Comparison of ENCODE assay signal across 32 cellular contexts in the genomic region with DNA sequence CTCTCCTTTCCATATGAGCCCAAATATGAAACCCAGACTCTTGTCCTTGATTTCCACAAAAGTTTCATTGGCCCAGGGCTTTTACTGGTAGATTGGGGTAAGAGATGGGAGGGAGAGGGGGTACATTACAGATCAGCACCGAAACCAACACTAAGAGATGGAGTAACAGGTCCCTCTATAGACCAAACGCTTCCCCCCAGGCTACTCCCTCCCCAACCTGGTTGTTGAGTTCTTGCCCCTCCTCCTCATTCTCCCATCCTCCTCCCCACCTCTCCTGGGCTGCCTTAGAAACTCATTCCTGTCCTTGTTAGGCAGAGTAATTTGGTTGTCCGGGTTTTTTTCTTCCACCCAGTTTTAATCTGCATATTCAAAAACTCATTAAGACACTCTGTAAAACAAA.
DNase-seq lines count a peak whose midpoint lies in the region; ATAC-seq and TF ChIP-seq lines count a peak whose summit lies in the region.
"Had no signal": no experiment of that assay in that cellular context is flagged by ENCODE, and none has a peak within 500 bp of the region (broad histone marks: within the 10 kb centered on the region; RNA-seq: fewer than 3 reads in every experiment).

No MANE protein-coding gene starts in this region.

- in situ Hi-C loops in G401 (cut with HindIII; ENCODE audit: low sequenced_read_pairs) = no loop called here

- CTCF ChIA-PET in activated CD8-positive, alpha-beta T cell treated with anti-CD3 and anti-CD28 coated beads, Interleukin-2, amount 10 ng/mL, durations not matched to agents 7 days and 5 days (lab: Charles Lee) = no interaction called here

- POLR2A ChIA-PET in activated CD8-positive, alpha-beta T cell treated with anti-CD3 and anti-CD28 coated beads, Interleukin-2, amount 10 ng/mL, durations not matched to agents 7 days and 5 days (lab: Charles Lee) = no interaction called here

- H3K27me3 ChIP-seq in upper lobe of right lung (no peaks in the 10 kb centered on the region), tibial artery (no peaks in the 10 kb centered on the region)
- H3K27me3 ChIP-seq: adrenal gland, BE2C, body of pancreas had no signal

- no peaks in the 10 kb centered on the region for H3K9me3 ChIP-seq in upper lobe of right lung
- no peaks in the 10 kb centered on the region for H3K9me3 ChIP-seq in tibial artery
- H3K9me3 ChIP-seq: adrenal gland, BE2C, body of pancreas had no signal

- TF ChIP-seq CTCF in VCaP (conservative IDR thresholded peaks at IDR 0.05) (no peak), upper lobe of right lung (IDR thresholded peaks at IDR 0.05) (no peak), tibial artery (IDR thresholded peaks at IDR 0.05) (no peak)

- H3K27me3 Mint-ChIP-seq in activated CD8-positive, alpha-beta T cell treated with anti-CD3 and anti-CD28 coated beads, Interleukin-2, amount 10 ng/mL, durations not matched to agents 7 days and 5 days (ENCODE audit: low read depth) = peaks cover 5% of the 10 kb centered on the region
- H3K27me3 Mint-ChIP-seq: activated CD4-positive, alpha-beta memory T cell treated with anti-CD3 and anti-CD28 coated beads for 36 hours; dendritic cell treated with granulocyte-macrophage colony-stimulating factor and Interleukin-4, amounts not matched to agents 40 ng/mL and 50 ng/mL, for 4 days; IgD-negative memory B cell; memory B cell; type B pancreatic cell had no signal

- ATAC-seq in GM18873 (IDR thresholded peaks at IDR 0.05; ENCODE audit: low FRiP score, unreplicated experiment) = no peak
- ATAC-seq in upper lobe of right lung = no peak
- ATAC-seq in activated CD8-positive, alpha-beta T cell treated with anti-CD3 and anti-CD28 coated beads, Interleukin-2, amount 10 ng/mL, durations not matched to agents 7 days and 5 days = no peak
- ATAC-seq: body of pancreas; stimulated activated effector memory CD8-positive, alpha-beta T cell treated with anti-CD3 and anti-CD28 coated beads, Interleukin-12 subunit alpha, Interleukin-12 subunit beta, amount 100 ng/mL, for 72 hours had no signal

- H3K27ac Mint-ChIP-seq in activated CD8-positive, alpha-beta T cell treated with anti-CD3 and anti-CD28 coated beads, Interleukin-2, amount 10 ng/mL, durations not matched to agents 7 days and 5 days = no peak overlapping the region
- H3K27ac Mint-ChIP-seq: activated CD4-positive, alpha-beta memory T cell treated with anti-CD3 and anti-CD28 coated beads for 36 hours; activated naive CD4-positive, alpha-beta T cell treated with anti-CD3 and anti-CD28 coated beads, Interleukin-2, amount 10 ng/mL, durations not matched to agents 7 days and 5 days; activated T-helper 1 cell treated with anti-CD3 and anti-CD28 coated beads, Interleukin-12 subunit alpha, Interleukin-12 subunit beta, Interleukin-2, Interleukin-4 antibody, amounts not matched to agents 30 ng/mL and 10 ng/mL and 1 ng/mL, durations not matched to agents 14 hours and 24 hours and 36 hours; dendritic cell treated with granulocyte-macrophage colony-stimulating factor and Interleukin-4, amounts not matched to agents 40 ng/mL and 50 ng/mL, for 4 days; HFFc6; IgD-negative memory B cell; memory B cell; stimulated activated effector memory CD8-positive, alpha-beta T cell treated with anti-CD3 and anti-CD28 coated beads, Interleukin-12 subunit alpha, Interleukin-12 subunit beta, amount 100 ng/mL, for 72 hours had no signal

- intact Hi-C loops in upper lobe of right lung (cut with DNase I) (no loop called here), tibial artery (cut with DNase I; ENCODE audit: low total_unique reads) (no loop called here)

- H3K4me3 Mint-ChIP-seq in activated CD8-positive, alpha-beta T cell treated with anti-CD3 and anti-CD28 coated beads, Interleukin-2, amount 10 ng/mL, durations not matched to agents 7 days and 5 days = no peak overlapping the region
- H3K4me3 Mint-ChIP-seq: activated CD4-positive, alpha-beta memory T cell treated with anti-CD3 and anti-CD28 coated beads for 36 hours; activated naive CD4-positive, alpha-beta T cell treated with anti-CD3 and anti-CD28 coated beads, Interleukin-2, amount 10 ng/mL, durations not matched to agents 7 days and 5 days; activated T-helper 1 cell treated with anti-CD3 and anti-CD28 coated beads, Interleukin-12 subunit alpha, Interleukin-12 subunit beta, Interleukin-2, Interleukin-4 antibody, amounts not matched to agents 30 ng/mL and 10 ng/mL and 1 ng/mL, durations not matched to agents 14 hours and 24 hours and 36 hours; dendritic cell treated with granulocyte-macrophage colony-stimulating factor and Interleukin-4, amounts not matched to agents 40 ng/mL and 50 ng/mL, for 4 days; HFFc6; IgD-negative memory B cell; memory B cell; neural crest cell; stimulated activated effector memory CD8-positive, alpha-beta T cell treated with anti-CD3 and anti-CD28 coated beads, Interleukin-12 subunit alpha, Interleukin-12 subunit beta, amount 100 ng/mL, for 72 hours; type B pancreatic cell had no signal

- peaks cover 19% of the 10 kb centered on the region for H3K4me1 Mint-ChIP-seq in activated CD8-positive, alpha-beta T cell treated with anti-CD3 and anti-CD28 coated beads, Interleukin-2, amount 10 ng/mL, durations not matched to agents 7 days and 5 days (ENCODE audit: low read depth)
- H3K4me1 Mint-ChIP-seq: IgD-negative memory B cell, memory B cell had no signal

- H3K9me3 Mint-ChIP-seq in activated CD8-positive, alpha-beta T cell treated with anti-CD3 and anti-CD28 coated beads, Interleukin-2, amount 10 ng/mL, durations not matched to agents 7 days and 5 days (ENCODE audit: insufficient read depth) = no peaks in the 10 kb centered on the region
- H3K9me3 Mint-ChIP-seq: activated CD4-positive, alpha-beta memory T cell treated with anti-CD3 and anti-CD28 coated beads for 36 hours; activated naive CD4-positive, alpha-beta T cell treated with anti-CD3 and anti-CD28 coated beads, Interleukin-2, amount 10 ng/mL, durations not matched to agents 7 days and 5 days; activated T-helper 1 cell treated with anti-CD3 and anti-CD28 coated beads, Interleukin-12 subunit alpha, Interleukin-12 subunit beta, Interleukin-2, Interleukin-4 antibody, amounts not matched to agents 30 ng/mL and 10 ng/mL and 1 ng/mL, durations not matched to agents 14 hours and 24 hours and 36 hours; dendritic cell treated with granulocyte-macrophage colony-stimulating factor and Interleukin-4, amounts not matched to agents 40 ng/mL and 50 ng/mL, for 4 days; HFFc6; IgD-negative memory B cell; memory B cell; neural crest cell; stimulated activated effector memory CD8-positive, alpha-beta T cell treated with anti-CD3 and anti-CD28 coated beads, Interleukin-12 subunit alpha, Interleukin-12 subunit beta, amount 100 ng/mL, for 72 hours; type B pancreatic cell had no signal

- H3K36me3 ChIP-seq in upper lobe of right lung (peaks cover 6% of the 10 kb centered on the region), tibial artery (peaks cover 2 to 11% (median 7%) of the 10 kb centered on the region in 3 donors)
- H3K36me3 ChIP-seq: adrenal gland, BE2C had no signal

- H3K27ac ChIP-seq in VCaP (peak overlapping the region; percentile 93), upper lobe of right lung (no peak overlapping the region), tibial artery (no peak overlapping the region)
- H3K27ac ChIP-seq: adrenal gland, body of pancreas, parathyroid adenoma, SK-N-MC had no signal

- H3K4me1 ChIP-seq in upper lobe of right lung = no peaks in the 10 kb centered on the region
- H3K4me1 ChIP-seq in tibial artery = no peaks in the 10 kb centered on the region
- H3K4me1 ChIP-seq: adrenal gland, BE2C, body of pancreas had no signal

- no peaks in the 10 kb centered on the region for H3K36me3 Mint-ChIP-seq in activated CD8-positive, alpha-beta T cell treated with anti-CD3 and anti-CD28 coated beads, Interleukin-2, amount 10 ng/mL, durations not matched to agents 7 days and 5 days (ENCODE audit: low read depth)
- H3K36me3 Mint-ChIP-seq: activated naive CD4-positive, alpha-beta T cell treated with anti-CD3 and anti-CD28 coated beads, Interleukin-2, amount 10 ng/mL, durations not matched to agents 7 days and 5 days; type B pancreatic cell had no signal

- DNase-seq in G401 (ENCODE audit: low spot score) (peak; percentile 3), HT-29 (ENCODE audit: low spot score) (peak; percentile 4), iPS-NIHi11 (ENCODE audit: low spot score) (peak; percentile 75), upper lobe of right lung (no peak), tibial artery (no peak)
- no peak for DNase-seq in activated CD8-positive, alpha-beta T cell treated with anti-CD3 and anti-CD28 coated beads, Interleukin-2, amount 10 ng/mL, durations not matched to agents 7 days and 5 days
- DNase-seq: ACHN; activated CD4-positive, alpha-beta memory T cell treated with anti-CD3 and anti-CD28 coated beads for 36 hours; activated CD4-positive, CD25-positive, alpha-beta regulatory T cell treated with anti-CD3 and anti-CD28 coated beads, Interleukin-2, amount 50 U/mL, for 72 hours; activated CD8-positive, alpha-beta memory T cell treated with anti-CD3 and anti-CD28 coated beads, Interleukin-2, amount 50 U/mL, for 4 hours; activated naive CD4-positive, alpha-beta T cell treated with anti-CD3 and anti-CD28 coated beads, Interleukin-2, amount 10 ng/mL, durations not matched to agents 7 days and 5 days; adrenal gland; BE2C; body of pancreas; glutamatergic neuron; HFFc6; NCI-H1092; NCI-H1694 treated with DMSO at 0.1 percent for 48 hours; NCI-H748 treated with DMSO at 0.1 percent for 48 hours; retina; T-helper 1 cell had no signal

- H3K4me3 ChIP-seq in upper lobe of right lung (no peak overlapping the region), tibial artery (no peak overlapping the region)
- H3K4me3 ChIP-seq: adrenal gland, body of pancreas, SK-N-MC had no signal

Comparison
In these comparisons a context has a peak if more than half of its experiments do, and no peak if none do; other contexts are left out.
1. DNase-seq: peak in G401 (single experiment), HT-29 (single experiment) and iPS-NIHi11 (single experiment); none in upper lobe of right lung (single experiment), tibial artery (0 of 2) and activated CD8-positive, alpha-beta T cell treated with anti-CD3 and anti-CD28 coated beads, Interleukin-2, amount 10 ng/mL, durations not matched to agents 7 days and 5 days (single experiment).